25 cellular contexts compared by ENCODE assay signal in the genomic region with DNA sequence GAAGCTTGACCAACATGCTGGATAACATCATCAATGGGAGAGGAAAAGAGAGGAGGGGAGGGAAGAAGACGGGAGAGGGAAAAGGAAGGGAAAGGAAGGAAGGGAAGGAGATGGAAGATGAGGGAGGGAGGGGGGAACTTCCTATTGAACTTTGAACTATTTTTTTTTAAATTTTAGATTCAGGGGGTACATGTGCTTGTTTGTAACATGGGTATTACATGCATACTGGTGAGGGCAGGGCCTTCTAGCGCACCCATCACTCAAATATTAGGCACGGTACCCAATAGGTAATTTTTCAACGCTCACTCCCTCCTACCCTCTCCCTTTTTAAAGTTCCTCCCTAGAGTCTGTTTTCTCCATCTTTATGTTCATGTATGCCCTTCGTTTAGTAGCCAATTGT.
"Had no signal": no experiment of that assay in that cellular context is flagged by ENCODE, and none has a peak within 500 bp of the region (broad histone marks: within the 10 kb centered on the region; RNA-seq: fewer than 3 reads in every experiment).

No MANE protein-coding gene starts in this region.

- H3K36me3 ChIP-seq: stomach, suprapubic skin, thoracic aorta, thyroid gland, tibial artery, tibial nerve, transverse colon, upper lobe of left lung, upper lobe of right lung, uterus, vagina had no signal

- FAIRE-seq: urothelium cell line had no signal

- DNase-seq: stimulated activated CD4-positive, alpha-beta T cell treated with anti-CD3 and anti-CD28 coated beads, Interleukin-2, amount 100 ng/mL, for 48 hours; stimulated activated CD4-positive, alpha-beta T cell treated with anti-CD3 and anti-CD28 coated beads, Interleukin-4, amount 100 ng/mL, for 1 hour; stimulated activated CD4-positive, alpha-beta T cell treated with anti-CD3 and anti-CD28 coated beads, Interleukin-4, amount 100 ng/mL, for 24 hours; stimulated activated CD4-positive, alpha-beta T cell treated with anti-CD3 and anti-CD28 coated beads, Interleukin-4, amount 100 ng/mL, for 4 hours; stimulated activated CD8-positive, alpha-beta memory T cell treated with anti-CD3 and anti-CD28 coated beads, Interleukin-4, amount 100 ng/mL, for 48 hours; stimulated activated naive CD4-positive, alpha-beta T cell; stimulated activated naive CD4-positive, alpha-beta T cell treated with Interleukin-2 at 50 U/mL for 16 hours; stimulated activated naive CD8-positive, alpha-beta T cell treated with anti-CD3 and anti-CD28 coated beads, Interleukin-15, amount 100 ng/mL, for 72 hours; stimulated activated naive CD8-positive, alpha-beta T cell treated with anti-CD3 and anti-CD28 coated beads, Interleukin-15, Interleukin-2, amounts not matched to agents 100 U/mL and 50 U/mL, for 24 hours; stomach; substantia nigra; testis; thyroid gland; tibial artery; transverse colon; trophoblast cell; upper lobe of left lung; uterus had no signal

- H3K27ac ChIP-seq: stomach, suprapubic skin, testis, thoracic aorta, thyroid gland, tibial artery, tibial nerve, transverse colon, upper lobe of left lung, upper lobe of right lung, uterus, vagina had no signal

- H3K27me3 ChIP-seq: testis, thyroid gland, tibial artery, tibial nerve, transverse colon, upper lobe of left lung, upper lobe of right lung, uterus, vagina had no signal

- H3K4me1 ChIP-seq: stomach, suprapubic skin, testis, thyroid gland, tibial artery, tibial nerve, transverse colon, upper lobe of left lung, upper lobe of right lung, uterus, vagina had no signal

- H3K4me3 ChIP-seq: stomach, suprapubic skin, testis, thoracic aorta, thyroid gland, tibial artery, tibial nerve, transverse colon, upper lobe of left lung, upper lobe of right lung, uterus, vagina had no signal

- H3K9me3 ChIP-seq: suprapubic skin, testis, thoracic aorta, thyroid gland, tibial artery, transverse colon, upper lobe of right lung, uterus, vagina had no signal

- ATAC-seq: stimulated activated effector memory CD8-positive, alpha-beta T cell treated with anti-CD3 and anti-CD28 coated beads, Interleukin-12 subunit alpha, Interleukin-12 subunit beta, amount 100 ng/mL, for 72 hours; stimulated activated naive CD8-positive, alpha-beta T cell treated with anti-CD3 and anti-CD28 coated beads, Interleukin-15, amount 100 ng/mL, for 72 hours; stimulated activated naive CD8-positive, alpha-beta T cell treated with anti-CD3 and anti-CD28 coated beads, Interleukin-15, Interleukin-2, amounts not matched to agents 100 U/mL and 50 U/mL, for 24 hours; upper lobe of right lung had no signal
